In genomic region chr19:11355160-11356073, GRCh38 we compare ENCODE assay signal across 8 cellular contexts. TPM values are rescaled to one million over a fixed set of nuclear protein-coding genes. Genes with fewer than 3 reads are reported as not detected.
DNase-seq lines count a peak whose midpoint lies in the region; ATAC-seq, FAIRE-seq and TF ChIP-seq lines count a peak whose summit lies in the region.

Gene PLPPR2, plus strand, starts transcription at chr19:11355432. Its CDS starts 2,242 bp downstream, at chr19:11357674.

- no peak for FAIRE-seq in small intestine (lab: Jason Lieb, UNC)

- H3K9me3 Mint-ChIP-seq in immature natural killer cell = no peaks in the 10 kb centered on the region

- no peaks in the 10 kb centered on the region for H3K9me3 ChIP-seq in small intestine (ENCODE audit: control insufficient read depth, low read depth)

- peak within 1 kb of the TSS; percentile 19 to 83 (median 72) for H3K27ac Mint-ChIP-seq in immature natural killer cell

- H3K4me1 Mint-ChIP-seq in immature natural killer cell = peaks cover 17 to 18% of the 10 kb centered on the region in 2 donors

- no peak for TF ChIP-seq CTCF in cardiac fibroblast (IDR thresholded peaks at IDR 0.05; ENCODE audit: low read depth, low read length)

- peak; percentile 57 for ATAC-seq in GM21723 (IDR thresholded peaks at IDR 0.05; ENCODE audit: unreplicated experiment)
- ATAC-seq in GM18517 (IDR thresholded peaks at IDR 0.05; ENCODE audit: unreplicated experiment) = no peak

- 3 to 6% (median 5%) methylated on average over 43 to 62 of the region's 62 CpGs for WGBS in small intestine, 3 donors

- no peak within 1 kb of the TSS for H3K27ac ChIP-seq in small intestine (ENCODE audit: low read depth in 1 of 2, low read length in 1 of 2)

- DNase-seq in AG08396 (ENCODE audit: low spot score) = peak; percentile 97
- DNase-seq in NCI-H2196 (lab: John Stamatoyannopoulos, UW; ENCODE audit: unreplicated experiment) = peak; percentile 96
- peak; percentile 68 to 70 (median 69) for DNase-seq in activated CD4-positive, CD25-positive, alpha-beta regulatory T cell (lab: John Stamatoyannopoulos, UW)
- DNase-seq in cardiac fibroblast (ENCODE audit: low read depth in 2 of 2) = peak; percentile 89 to 91
- peak; percentile 86 to 88 (median 88) for DNase-seq in immature natural killer cell
- peak; percentile 79 for DNase-seq in small intestine

- H3K4me3 Mint-ChIP-seq in immature natural killer cell = peak within 1 kb of the TSS; percentile 76 to 90 (median 87)

- H3K36me3 ChIP-seq in small intestine (ENCODE audit: control insufficient read depth in 2 of 2, insufficient read depth in 2 of 2, low read length in 2 of 2) = no peaks in the 10 kb centered on the region

- no peaks in the 10 kb centered on the region for H3K36me3 Mint-ChIP-seq in immature natural killer cell

- peak within 1 kb of the TSS; percentile 70 to 76 for H3K4me3 ChIP-seq in cardiac fibroblast (replicated peaks in 1 of 2; ENCODE audit: low read depth in 2 of 2, low read length in 2 of 2)
- H3K4me3 ChIP-seq in small intestine (ENCODE audit: low read depth in 1 of 2, low read length in 2 of 2) = peak within 1 kb of the TSS; percentile 34 to 35

- H3K27me3 ChIP-seq in small intestine (ENCODE audit: control insufficient read depth in 2 of 2, insufficient read depth in 2 of 2, low read length in 2 of 2) = no peaks in the 10 kb centered on the region

- H3K4me1 ChIP-seq in small intestine (ENCODE audit: control insufficient read depth in 2 of 2, insufficient read depth in 1 of 2, low read depth in 1 of 2, low read length in 1 of 2) = no peaks in the 10 kb centered on the region

- H3K27me3 Mint-ChIP-seq in immature natural killer cell (ENCODE audit: low read depth in 3 of 3) = peaks cover 4 to 8% (median 5%) of the 10 kb centered on the region in 3 donors

RNA-seq across cellular contexts. Expression of gene PLPPR2, which starts in this region (rescaled TPM):
- polyA plus RNA-seq in immature natural killer cell (1 to 10 TPM; 1.2 to 2.7 (median 1.8) TPM), small intestine (1 to 10 TPM; 3.1 to 9.7 (median 3.5) TPM)
